ENCODE assay signal across 15 cellular contexts in genomic region chr18:64407606-64408005, GRCh38.
DNase-seq lines count a peak whose midpoint lies in the region; ATAC-seq and TF ChIP-seq lines count a peak whose summit lies in the region.
"Had no signal": no experiment of that assay in that cellular context is flagged by ENCODE, and none has a peak within 500 bp of the region (broad histone marks: within the 10 kb centered on the region; RNA-seq: fewer than 3 reads in every experiment).

No MANE protein-coding gene starts in this region.

- peak; percentile 90 to 95 (median 92) for ATAC-seq in right lobe of liver
- ATAC-seq in HG03175 (IDR thresholded peaks at IDR 0.05; ENCODE audit: unreplicated experiment) = no peak
- ATAC-seq: A549; CD8-positive, alpha-beta T cell; GM12878 had no signal

- no peak overlapping the region for H3K9ac ChIP-seq in OCI-LY3 (ENCODE audit: low read length)

- H3K4me1 ChIP-seq in OCI-LY3 (ENCODE audit: low read length) = peaks cover 81% of the 10 kb centered on the region
- H3K4me1 ChIP-seq in right lobe of liver = peaks cover 0 to 15% (median 5%) of the 10 kb centered on the region in 4 donors
- H3K4me1 ChIP-seq: A549, BE2C, HAP-1 had no signal

- H3K4me2 ChIP-seq in OCI-LY3 (ENCODE audit: low read length) = peak overlapping the region; percentile 4
- H3K4me2 ChIP-seq: A549 had no signal

- 16% methylated on average over 2 of the region's 2 CpGs for WGBS in right lobe of liver (ENCODE audit: insufficient coverage, low coverage, low lambda C conversion rate, missing lambda C conversion rate)

- H3K9me3 ChIP-seq in OCI-LY3 (ENCODE audit: insufficient read depth, low read length) (no peaks in the 10 kb centered on the region; the same call in 1 of the 2 replicates), right lobe of liver (no peaks in the 10 kb centered on the region)
- H3K9me3 ChIP-seq: A549, BE2C, HAP-1 had no signal

- intact Hi-C loops in right lobe of liver (cut with DNase I) = no loop called here

- H3K27me3 ChIP-seq in OCI-LY3 (ENCODE audit: low read depth, low read length) = no peaks in the 10 kb centered on the region
- H3K27me3 ChIP-seq in right lobe of liver = no peaks in the 10 kb centered on the region
- H3K27me3 ChIP-seq: BE2C had no signal

- no peak for TF ChIP-seq CTCF in OCI-LY3 (IDR thresholded peaks at IDR 0.05; ENCODE audit: low read depth, low read length)
- TF ChIP-seq CTCF in right lobe of liver (IDR thresholded peaks at IDR 0.05) = no peak

- DNase-seq in DMS153 (lab: John Stamatoyannopoulos, UW) (peak; percentile 25), DMS153 treated with DMSO at 0.1 percent for 48 hours (lab: John Stamatoyannopoulos, UW; ENCODE audit: unreplicated experiment) (peak; percentile 15), right lobe of liver (no peak), ecto neural progenitor cell (ENCODE audit: low spot score) (no peak), GM19238 (ENCODE audit: insufficient read length, low spot score) (no peak)
- DNase-seq: BE2C; CD8-positive, alpha-beta T cell; COR-L47; DMS79 had no signal

- H4K20me1 ChIP-seq in OCI-LY3 (ENCODE audit: insufficient read depth, low read length) = no peaks in the 10 kb centered on the region

- H3K79me2 ChIP-seq in OCI-LY3 (ENCODE audit: low read length) = no peaks in the 10 kb centered on the region

- H2AFZ ChIP-seq in OCI-LY3 (ENCODE audit: low read depth, low read length) = peak overlapping the region; percentile 52; the same call in 1 of the 2 replicates

- H3K36me3 ChIP-seq in OCI-LY3 (replicated peaks; ENCODE audit: low read depth, low read length) (peaks cover 18% of the 10 kb centered on the region), right lobe of liver (no peaks in the 10 kb centered on the region)
- H3K36me3 ChIP-seq: BE2C, HAP-1 had no signal

- H3K4me3 ChIP-seq in OCI-LY3 (ENCODE audit: low read length) (no peak overlapping the region), right lobe of liver (no peak overlapping the region)
- H3K4me3 ChIP-seq: A549, GM12878, HAP-1 had no signal

- TF ChIP-seq POLR2A in right lobe of liver (IDR thresholded peaks at IDR 0.05) = no peak

- H3K27ac ChIP-seq in OCI-LY3 (ENCODE audit: low read length) (no peak overlapping the region), right lobe of liver (peak overlapping the region in 2 of 3 donors; percentile 51 to 65)
- H3K27ac ChIP-seq: A549, C4-2B had no signal

Comparison
In these comparisons a context has a peak if more than half of its experiments do, and no peak if none do; other contexts are left out.
1. DNase-seq: peak in DMS153 (single experiment) and DMS153 treated with DMSO at 0.1 percent for 48 hours (single experiment); none in right lobe of liver (0 of 3), ecto neural progenitor cell (single experiment) and GM19238 (single experiment).